In genomic region chr13:30193279-30194234, GRCh38 we compare ENCODE assay signal across 17 cellular contexts.
"Had no signal": no experiment of that assay in that cellular context is flagged by ENCODE, and none has a peak within 500 bp of the region (broad histone marks: within the 10 kb centered on the region; RNA-seq: fewer than 3 reads in every experiment).

No MANE protein-coding gene starts in this region.

- H3K36me3 ChIP-seq: cardiac muscle cell, neural progenitor cell, uterus had no signal

- H3K27ac Mint-ChIP-seq: activated naive CD8-positive, alpha-beta T cell; immature natural killer cell; memory B cell had no signal

- H3K4me3 Mint-ChIP-seq: activated naive CD8-positive, alpha-beta T cell; immature natural killer cell; memory B cell; naive thymus-derived CD4-positive, alpha-beta T cell; neural progenitor cell had no signal

- H3K27me3 ChIP-seq: cardiac muscle cell, neural progenitor cell, tibial nerve, uterus had no signal

- H2AFZ ChIP-seq: neural progenitor cell had no signal

- H3K36me3 Mint-ChIP-seq: activated naive CD8-positive, alpha-beta T cell; memory B cell; neural progenitor cell had no signal

- H3K9me3 ChIP-seq: mucosa of descending colon, tibial nerve, uterus had no signal

- H3K9ac ChIP-seq: neural progenitor cell had no signal

- H3K27ac ChIP-seq: cardiac muscle cell, neural progenitor cell, tibial nerve, uterus had no signal

- H3K4me3 ChIP-seq: cardiac muscle cell, mucosa of descending colon, neural progenitor cell, tibial nerve, uterus had no signal

- FAIRE-seq: TTC549 had no signal

- H3K4me1 ChIP-seq: tibial nerve, uterus had no signal

- DNase-seq: activated CD4-positive, alpha-beta T cell treated with anti-CD3 and anti-CD28 coated beads, Interleukin-2, amount 50 U/mL, for 48 hours; dermis blood vessel endothelial cell; effector memory CD4-positive, alpha-beta T cell; immature natural killer cell; kidney glomerular epithelial cell; mucosa of descending colon; naive thymus-derived CD4-positive, alpha-beta T cell; stimulated activated CD4-positive, alpha-beta T cell treated with anti-CD3 and anti-CD28 coated beads, Interleukin-12 subunit alpha, Interleukin-12 subunit beta, amount 100 ng/mL, for 4 hours; stimulated activated CD4-positive, alpha-beta T cell treated with anti-CD3 and anti-CD28 coated beads, Interleukin-2, amount 100 ng/mL, for 24 hours; stimulated activated naive CD8-positive, alpha-beta T cell treated with anti-CD3 and anti-CD28 coated beads, Interleukin-15, Interleukin-2, amounts not matched to agents 100 U/mL and 50 U/mL, for 24 hours; uterus had no signal

- H3K27me3 Mint-ChIP-seq: activated naive CD8-positive, alpha-beta T cell; memory B cell; naive thymus-derived CD4-positive, alpha-beta T cell had no signal

- H3K9me3 Mint-ChIP-seq: immature natural killer cell; memory B cell; naive thymus-derived CD4-positive, alpha-beta T cell; neural progenitor cell had no signal

- H3K4me1 Mint-ChIP-seq: naive thymus-derived CD4-positive, alpha-beta T cell had no signal

- H3K4me2 ChIP-seq: neural progenitor cell had no signal
